In the genomic region with DNA sequence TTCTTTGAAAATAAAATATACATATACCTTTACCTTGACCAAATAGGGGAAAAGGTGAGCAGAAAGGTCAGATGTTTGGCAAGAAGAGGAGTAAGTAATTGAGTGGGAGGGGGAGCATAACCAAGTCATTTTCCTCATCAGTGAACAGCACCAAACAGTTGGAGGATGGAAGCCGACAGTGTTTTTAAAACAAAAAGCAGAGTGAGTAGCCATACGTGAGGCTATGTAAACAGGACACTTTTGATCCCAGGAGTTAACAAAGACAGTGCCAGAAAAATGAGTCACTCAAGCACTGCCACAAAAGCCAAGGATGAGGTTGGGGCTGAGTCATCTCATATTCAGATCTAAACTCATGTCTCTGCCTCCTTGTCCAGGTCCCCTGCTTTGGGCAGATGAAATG, we compare ENCODE assay signal across 13 cellular contexts.
A peak's percentile ranks its signal among the peaks of the same experiment; 100 is the strongest.
DNase-seq lines count a peak whose midpoint lies in the region; ATAC-seq and TF ChIP-seq lines count a peak whose summit lies in the region.
"Had no signal": no experiment of that assay in that cellular context is flagged by ENCODE, and none has a peak within 500 bp of the region (broad histone marks: within the 10 kb centered on the region; RNA-seq: fewer than 3 reads in every experiment).

No MANE protein-coding gene starts in this region.

- H3K27ac ChIP-seq in foreskin keratinocyte (peak overlapping the region; percentile 25), thoracic aorta (no peak overlapping the region), tibial artery (no peak overlapping the region)

- ATAC-seq in SK-N-SH treated with all-trans-retinoic acid at 6 μM for 48 hours (peak; percentile 95), foreskin keratinocyte (peak; percentile 96), thoracic aorta (ENCODE audit: insufficient number of reproducible peaks, low FRiP score, low read depth) (peak; percentile 57), T-cell (replicated peaks in 1 of 4) (no peak)
- ATAC-seq: sciatic nerve; stimulated activated naive CD8-positive, alpha-beta T cell treated with anti-CD3 and anti-CD28 coated beads, Interleukin-15, amount 100 ng/mL, for 72 hours had no signal

- DNase-seq in NCI-H748 (lab: John Stamatoyannopoulos, UW; ENCODE audit: unreplicated experiment) (peak; percentile 45), NCI-H748 treated with DMSO at 0.1 percent for 48 hours (lab: John Stamatoyannopoulos, UW) (no peak), foreskin keratinocyte (peak; percentile 73 to 86), thoracic aorta (ENCODE audit: low spot score) (no peak), T-cell (no peak), tibial artery (no peak)
- no peak for DNase-seq in activated naive CD4-positive, alpha-beta T cell treated with anti-CD3 and anti-CD28 coated beads, Interleukin-2, amount 10 ng/mL, durations not matched to agents 7 days and 5 days
- DNase-seq: NCI-H1092; stimulated activated naive CD8-positive, alpha-beta T cell treated with anti-CD3 and anti-CD28 coated beads, Interleukin-15, amount 100 ng/mL, for 72 hours had no signal

- CTCF ChIA-PET in T-cell (lab: Charles Lee) = no interaction called here
- CTCF ChIA-PET in activated naive CD4-positive, alpha-beta T cell treated with anti-CD3 and anti-CD28 coated beads, Interleukin-2, amount 10 ng/mL, durations not matched to agents 7 days and 5 days (lab: Charles Lee) = no interaction called here

- intact Hi-C loops in tibial artery (cut with DNase I; ENCODE audit: low total_unique reads) = no loop called here

- no peak for TF ChIP-seq CTCF in foreskin keratinocyte (conservative IDR thresholded peaks at IDR 0.05)
- TF ChIP-seq CTCF in thoracic aorta (IDR thresholded peaks at IDR 0.05) = no peak
- TF ChIP-seq CTCF in tibial artery (IDR thresholded peaks at IDR 0.05) = no peak

- no peaks in the 10 kb centered on the region for H3K27me3 Mint-ChIP-seq in T-cell
- H3K27me3 Mint-ChIP-seq in activated naive CD4-positive, alpha-beta T cell treated with anti-CD3 and anti-CD28 coated beads, Interleukin-2, amount 10 ng/mL, durations not matched to agents 7 days and 5 days = no peaks in the 10 kb centered on the region
- H3K27me3 Mint-ChIP-seq: activated naive CD4-positive, alpha-beta T cell treated with anti-CD3 and anti-CD28 coated beads, Interleukin-2, amount 50 U/mL, for 24 hours; stimulated activated naive CD8-positive, alpha-beta T cell treated with anti-CD3 and anti-CD28 coated beads, Interleukin-15, amount 100 ng/mL, for 72 hours had no signal

- H3K4me1 Mint-ChIP-seq in T-cell = no peaks in the 10 kb centered on the region
- no peaks in the 10 kb centered on the region for H3K4me1 Mint-ChIP-seq in activated naive CD4-positive, alpha-beta T cell treated with anti-CD3 and anti-CD28 coated beads, Interleukin-2, amount 10 ng/mL, durations not matched to agents 7 days and 5 days
- H3K4me1 Mint-ChIP-seq: activated naive CD4-positive, alpha-beta T cell treated with anti-CD3 and anti-CD28 coated beads, Interleukin-2, amount 50 U/mL, for 24 hours; stimulated activated naive CD8-positive, alpha-beta T cell treated with anti-CD3 and anti-CD28 coated beads, Interleukin-15, amount 100 ng/mL, for 72 hours had no signal

- no peaks in the 10 kb centered on the region for H3K9me3 ChIP-seq in thoracic aorta
- H3K9me3 ChIP-seq in tibial artery = no peaks in the 10 kb centered on the region

- H3K4me1 ChIP-seq in foreskin keratinocyte = peaks cover 6% of the 10 kb centered on the region
- H3K4me1 ChIP-seq in thoracic aorta (ENCODE audit: control insufficient read depth in 1 of 2, low read depth in 2 of 2) = peaks cover 0 to 3% of the 10 kb centered on the region in 2 donors
- peaks cover 0 to 4% (median 2%) of the 10 kb centered on the region in 4 donors for H3K4me1 ChIP-seq in tibial artery

- peaks cover 0 to 5% (median 4%) of the 10 kb centered on the region in 3 donors for H3K9me3 Mint-ChIP-seq in T-cell
- peaks cover 7% of the 10 kb centered on the region for H3K9me3 Mint-ChIP-seq in activated naive CD4-positive, alpha-beta T cell treated with anti-CD3 and anti-CD28 coated beads, Interleukin-2, amount 10 ng/mL, durations not matched to agents 7 days and 5 days

- H3K4me3 ChIP-seq in thoracic aorta = no peak overlapping the region
- H3K4me3 ChIP-seq in tibial artery = no peak overlapping the region

- H3K27ac Mint-ChIP-seq in T-cell = no peak overlapping the region
- H3K27ac Mint-ChIP-seq in activated naive CD4-positive, alpha-beta T cell treated with anti-CD3 and anti-CD28 coated beads, Interleukin-2, amount 10 ng/mL, durations not matched to agents 7 days and 5 days = no peak overlapping the region
- H3K27ac Mint-ChIP-seq: activated naive CD4-positive, alpha-beta T cell treated with anti-CD3 and anti-CD28 coated beads, Interleukin-2, amount 50 U/mL, for 24 hours; stimulated activated naive CD8-positive, alpha-beta T cell treated with anti-CD3 and anti-CD28 coated beads, Interleukin-15, amount 100 ng/mL, for 72 hours; T-helper 1 cell treated with Interleukin-12 subunit alpha and Interleukin-12 subunit beta and Interleukin-4 antibody, amounts not matched to agents 30 μg/mL and 1 μg/mL, for 36 hours had no signal

- POLR2A ChIA-PET in T-cell (lab: Charles Lee) = no interaction called here

- H3K4me3 Mint-ChIP-seq in T-cell = no peak overlapping the region
- H3K4me3 Mint-ChIP-seq in activated naive CD4-positive, alpha-beta T cell treated with anti-CD3 and anti-CD28 coated beads, Interleukin-2, amount 10 ng/mL, durations not matched to agents 7 days and 5 days = no peak overlapping the region
- H3K4me3 Mint-ChIP-seq: activated naive CD4-positive, alpha-beta T cell treated with anti-CD3 and anti-CD28 coated beads, Interleukin-2, amount 50 U/mL, for 24 hours; stimulated activated naive CD8-positive, alpha-beta T cell treated with anti-CD3 and anti-CD28 coated beads, Interleukin-15, amount 100 ng/mL, for 72 hours; T-helper 1 cell treated with Interleukin-12 subunit alpha and Interleukin-12 subunit beta and Interleukin-4 antibody, amounts not matched to agents 30 μg/mL and 1 μg/mL, for 36 hours had no signal

- H3K36me3 Mint-ChIP-seq in T-cell = no peaks in the 10 kb centered on the region
- H3K36me3 Mint-ChIP-seq in activated naive CD4-positive, alpha-beta T cell treated with anti-CD3 and anti-CD28 coated beads, Interleukin-2, amount 10 ng/mL, durations not matched to agents 7 days and 5 days = no peaks in the 10 kb centered on the region
- H3K36me3 Mint-ChIP-seq: activated naive CD4-positive, alpha-beta T cell treated with anti-CD3 and anti-CD28 coated beads, Interleukin-2, amount 50 U/mL, for 24 hours had no signal

- H3K36me3 ChIP-seq in thoracic aorta = no peaks in the 10 kb centered on the region
- H3K36me3 ChIP-seq in tibial artery = no peaks in the 10 kb centered on the region

- H3K27me3 ChIP-seq in foreskin keratinocyte = no peaks in the 10 kb centered on the region
- no peaks in the 10 kb centered on the region for H3K27me3 ChIP-seq in thoracic aorta (replicated peaks; ENCODE audit: insufficient read depth)
- H3K27me3 ChIP-seq in tibial artery = no peaks in the 10 kb centered on the region

TF ChIP-seq in SK-N-SH treated with all-trans-retinoic acid at 6 μM for 48 hours, 23 proteins besides CTCF, POLR2A, EP300 and RAD21:
- TF ChIP-seq TCF4 (CRISPR knock-in tag; IDR thresholded peaks at IDR 0.05; ENCODE audit: borderline replicate concordance) (no peak), PPARA (CRISPR knock-in tag; IDR thresholded peaks at IDR 0.05; ENCODE audit: borderline replicate concordance) (no peak), SNAI2 (CRISPR knock-in tag; IDR thresholded peaks at IDR 0.05) (no peak), ZFP30 (CRISPR knock-in tag; IDR thresholded peaks at IDR 0.05) (no peak), RARB (CRISPR knock-in tag; IDR thresholded peaks at IDR 0.05) (no peak)
- TF ChIP-seq, protein P1, sequence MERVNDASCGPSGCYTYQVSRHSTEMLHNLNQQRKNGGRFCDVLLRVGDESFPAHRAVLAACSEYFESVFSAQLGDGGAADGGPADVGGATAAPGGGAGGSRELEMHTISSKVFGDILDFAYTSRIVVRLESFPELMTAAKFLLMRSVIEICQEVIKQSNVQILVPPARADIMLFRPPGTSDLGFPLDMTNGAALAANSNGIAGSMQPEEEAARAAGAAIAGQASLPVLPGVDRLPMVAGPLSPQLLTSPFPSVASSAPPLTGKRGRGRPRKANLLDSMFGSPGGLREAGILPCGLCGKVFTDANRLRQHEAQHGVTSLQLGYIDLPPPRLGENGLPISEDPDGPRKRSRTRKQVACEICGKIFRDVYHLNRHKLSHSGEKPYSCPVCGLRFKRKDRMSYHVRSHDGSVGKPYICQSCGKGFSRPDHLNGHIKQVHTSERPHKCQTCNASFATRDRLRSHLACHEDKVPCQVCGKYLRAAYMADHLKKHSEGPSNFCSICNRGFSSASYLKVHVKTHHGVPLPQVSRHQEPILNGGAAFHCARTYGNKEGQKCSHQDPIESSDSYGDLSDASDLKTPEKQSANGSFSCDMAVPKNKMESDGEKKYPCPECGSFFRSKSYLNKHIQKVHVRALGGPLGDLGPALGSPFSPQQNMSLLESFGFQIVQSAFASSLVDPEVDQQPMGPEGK (CRISPR knock-in tag; IDR thresholded peaks at IDR 0.05; ENCODE audit: borderline replicate concordance) = no peak
TF ChIP-seq in SK-N-SH treated with all-trans-retinoic acid at 6 μM for 48 hours: peak in this region for 0.

Comparison
In these comparisons a context has a peak if more than half of its experiments do, and no peak if none do; other contexts are left out.
1. DNase-seq: peak in NCI-H748 (single experiment) and foreskin keratinocyte (2 of 2); none in NCI-H748 treated with DMSO at 0.1 percent for 48 hours (single experiment), thoracic aorta (single experiment), T-cell (0 of 34), activated naive CD4-positive, alpha-beta T cell treated with anti-CD3 and anti-CD28 coated beads, Interleukin-2, amount 10 ng/mL, durations not matched to agents 7 days and 5 days (single experiment) and tibial artery (0 of 2).
2. ATAC-seq: peak in SK-N-SH treated with all-trans-retinoic acid at 6 μM for 48 hours (single experiment), foreskin keratinocyte (single experiment) and thoracic aorta (single experiment); none in T-cell (0 of 4).